8 cellular contexts compared by ENCODE assay signal in the genomic region with DNA sequence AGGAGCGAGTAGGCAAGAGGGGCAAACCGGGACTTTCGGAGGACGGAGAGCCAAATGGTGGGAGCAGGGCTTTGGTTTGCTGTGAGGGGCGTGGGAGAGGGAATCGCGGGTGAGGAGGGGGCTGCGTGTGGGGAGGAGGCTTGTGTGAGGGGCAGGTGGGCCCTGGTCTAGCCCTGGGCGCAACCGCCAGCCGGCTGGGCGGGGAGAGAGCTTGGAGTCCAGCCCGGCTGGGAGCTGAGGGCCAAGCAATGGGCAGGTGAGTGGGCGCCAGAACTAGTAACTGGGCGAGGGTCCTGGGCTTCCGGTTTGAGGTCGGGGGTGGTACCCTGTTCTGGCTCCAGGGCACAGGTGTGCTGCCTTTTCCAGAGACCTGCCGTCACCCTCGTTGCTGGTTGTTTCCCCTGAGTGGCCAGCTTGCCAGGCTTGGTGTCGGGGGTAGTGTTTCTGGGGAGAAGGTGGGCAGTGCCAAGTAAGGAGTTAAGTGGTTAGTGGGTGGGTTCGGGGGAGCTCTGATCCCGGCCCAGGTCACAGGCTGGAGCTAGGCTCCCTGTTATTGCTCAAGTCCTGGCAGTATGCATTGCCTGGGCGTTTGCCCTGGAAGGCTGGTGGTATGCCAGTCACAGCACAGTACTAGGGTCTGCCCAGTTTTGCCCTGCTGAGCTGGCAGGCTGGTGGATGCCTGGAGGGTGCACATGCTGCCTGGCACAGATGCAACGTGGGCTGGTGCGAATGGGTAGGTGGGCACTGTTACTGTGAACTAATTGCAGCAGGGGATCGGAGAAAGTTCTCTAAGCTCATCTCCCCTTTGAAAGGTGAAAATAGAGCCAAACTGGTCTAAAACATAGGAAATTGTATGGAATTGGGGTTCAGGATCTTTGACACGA. TPM values are rescaled to one million over a fixed set of nuclear protein-coding genes. Genes with fewer than 3 reads are reported as not detected.
DNase-seq lines count a peak whose midpoint lies in the region; ATAC-seq and TF ChIP-seq lines count a peak whose summit lies in the region.

No MANE protein-coding gene starts in this region.

- no peaks in the 10 kb centered on the region for H3K36me3 Mint-ChIP-seq in endothelial cell (ENCODE audit: low read depth, unreplicated experiment)

- no peak for ATAC-seq in HG02642 (IDR thresholded peaks at IDR 0.05; ENCODE audit: poor library complexity, unreplicated experiment)

- H3K9me3 ChIP-seq in WERI-Rb-1 (ENCODE audit: severe bottlenecking) (no peaks in the 10 kb centered on the region), mononuclear cell (ENCODE audit: low read depth, low read length) (no peaks in the 10 kb centered on the region)

- DNase-seq in ACHN (peak; percentile 15), H7 (no peak), WERI-Rb-1 (no peak), endothelial cell (ENCODE audit: low spot score) (peak; percentile 25), NCI-H2196 treated with DMSO at 0.1 percent for 48 hours (lab: John Stamatoyannopoulos, UW; ENCODE audit: unreplicated experiment) (no peak)

- H3K4me3 Mint-ChIP-seq in endothelial cell (ENCODE audit: unreplicated experiment) = peak overlapping the region; percentile 94

- H3K36me3 ChIP-seq in H7 (replicated peaks; ENCODE audit: control insufficient read depth, insufficient read depth, low read length) = no peaks in the 10 kb centered on the region; the same call in 1 of the 2 replicates
- H3K36me3 ChIP-seq in WERI-Rb-1 = no peaks in the 10 kb centered on the region

- in situ Hi-C loops in ACHN (cut with HindIII; ENCODE audit: low pct_ligation_motif_present, low pct_unique_long_range_greater_than_20kb, low sequenced_read_pairs) = loop anchor here (25.0 kb wide), 2 partner anchors 186 to 386 kb away; no protein-coding TSS in a partner anchor

- TF ChIP-seq CTCF in WERI-Rb-1 (IDR thresholded peaks at IDR 0.05; ENCODE audit: low read depth, low read length) (no peak), endothelial cell (IDR thresholded peaks at IDR 0.05; ENCODE audit: unreplicated experiment) (no peak)

- peak overlapping the region; percentile 96 for H3K27ac Mint-ChIP-seq in endothelial cell (ENCODE audit: unreplicated experiment)

- peaks cover 25% of the 10 kb centered on the region for H3K4me1 ChIP-seq in mononuclear cell (ENCODE audit: insufficient read depth, low read length)

- peaks cover 57% of the 10 kb centered on the region for H3K4me1 Mint-ChIP-seq in endothelial cell (ENCODE audit: unreplicated experiment)

- H3K27ac ChIP-seq in WERI-Rb-1 (peak overlapping the region; percentile 78), temporal lobe (ENCODE audit: low read depth, low read length) (peak overlapping the region; percentile 99)

- peak overlapping the region; percentile 89 for H3K4me3 ChIP-seq in H7 (ENCODE audit: insufficient read depth, low read depth, low read length)
- peak overlapping the region; percentile 62 for H3K4me3 ChIP-seq in WERI-Rb-1 (ENCODE audit: low read depth, low read length)
- peak overlapping the region; percentile 92 for H3K4me3 ChIP-seq in mononuclear cell (ENCODE audit: low read length)

- no peaks in the 10 kb centered on the region for H3K9me3 Mint-ChIP-seq in endothelial cell (ENCODE audit: unreplicated experiment)

- H3K27me3 Mint-ChIP-seq in endothelial cell (ENCODE audit: unreplicated experiment) = peaks cover 16% of the 10 kb centered on the region

- H3K27me3 ChIP-seq in H7 (ENCODE audit: control insufficient read depth, insufficient read depth, low read length) (no peaks in the 10 kb centered on the region), WERI-Rb-1 (ENCODE audit: insufficient read depth, low read depth, severe bottlenecking) (no peaks in the 10 kb centered on the region), mononuclear cell (ENCODE audit: insufficient read depth, low read length) (no peaks in the 10 kb centered on the region)

RNA-seq across cellular contexts. Expression of gene CIPC, which starts 0.7 kb away (rescaled TPM):
- 18.7 and 22.3 TPM in 2 replicates for total RNA-seq in H7 (2014; rRNA removed; shearing (Covaris generic))
- total RNA-seq in endothelial cell (ENCODE audit: unreplicated experiment) (42.4 TPM), mononuclear cell (10.9 TPM), temporal lobe (34.9 TPM)

RNA-seq across cellular contexts. Expression of gene ZDHHC22, which starts 42.9 kb away (rescaled TPM):
- total RNA-seq in H7 (2014; rRNA removed; shearing (Covaris generic)) = 8.9 and 11.6 TPM in 2 replicates
- total RNA-seq in endothelial cell (ENCODE audit: unreplicated experiment) (12.0 TPM), mononuclear cell (not detected), temporal lobe (9.8 TPM)

Comparison
In these comparisons a context has a peak if more than half of its experiments do, and no peak if none do; other contexts are left out.
1. DNase-seq: peak in ACHN (single experiment) and endothelial cell (single experiment); none in H7 (single experiment), WERI-Rb-1 (single experiment) and NCI-H2196 treated with DMSO at 0.1 percent for 48 hours (single experiment).
2. Peak in every context shown above with its lines, with median percentiles within 50 percentile points of each other: H3K4me3 ChIP-seq.